In the genomic region with DNA sequence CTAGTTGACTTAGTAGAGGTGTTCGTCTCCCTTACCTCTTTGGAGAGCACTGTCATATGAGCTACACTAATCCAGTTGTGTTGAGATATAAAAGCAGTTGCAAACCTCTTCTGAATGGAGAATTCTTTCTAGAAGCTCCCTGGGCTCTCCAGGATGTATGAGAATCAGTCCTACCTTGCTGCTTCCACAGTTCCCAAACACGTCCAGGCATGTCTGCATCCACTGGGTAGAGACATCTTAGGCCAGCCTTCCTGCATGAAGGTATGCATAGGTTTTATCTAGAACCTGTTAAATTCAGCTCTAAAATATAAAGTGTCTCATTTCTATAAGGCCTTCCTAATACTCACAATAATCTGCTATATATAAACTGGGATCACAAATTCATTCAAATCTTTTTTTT, we compare ENCODE assay signal across 30 cellular contexts.
"Had no signal": no experiment of that assay in that cellular context is flagged by ENCODE, and none has a peak within 500 bp of the region (broad histone marks: within the 10 kb centered on the region; RNA-seq: fewer than 3 reads in every experiment).

No MANE protein-coding gene starts in this region.

- H3K27me3 ChIP-seq: ascending aorta, esophagus muscularis mucosa, neutrophil, ovary, right lobe of liver, upper lobe of left lung, vagina had no signal

- H3K4me3 ChIP-seq: ascending aorta, esophagus muscularis mucosa, left ventricle myocardium inferior, lung, ovary, right lobe of liver, thoracic aorta, upper lobe of left lung, vagina had no signal

- DNase-seq: activated CD4-positive, alpha-beta memory T cell treated with anti-CD3 and anti-CD28 coated beads, Interleukin-2, amount 10 ng/mL, durations not matched to agents 7 days and 5 days; activated CD4-positive, alpha-beta T cell treated with anti-CD3 and anti-CD28 coated beads for 1 hour; activated CD4-positive, alpha-beta T cell treated with anti-CD3 and anti-CD28 coated beads, Interleukin-2, amount 10 ng/mL, durations not matched to agents 7 days and 5 days; activated effector memory CD4-positive, alpha-beta T cell treated with Interleukin-2 at 50 U/mL for 16 hours; activated naive CD4-positive, alpha-beta T cell treated with anti-CD3 and anti-CD28 coated beads for 36 hours; activated naive CD8-positive, alpha-beta T cell treated with anti-CD3 and anti-CD28 coated beads, Interleukin-2, amount 10 ng/mL, durations not matched to agents 7 days and 5 days; brain microvascular endothelial cell; central memory CD4-positive, alpha-beta T cell; foreskin melanocyte; left ventricle myocardium inferior; nephron progenitor cell; ovary; stimulated activated CD4-positive, alpha-beta T cell treated with anti-CD3 and anti-CD28 coated beads, Interleukin-12 subunit alpha, Interleukin-12 subunit beta, amount 100 ng/mL, for 4 hours; stimulated activated CD4-positive, alpha-beta T cell treated with anti-CD3 and anti-CD28 coated beads, Interleukin-4, amount 100 ng/mL, for 1 hour; SW 1271; T-helper 9 cell; upper lobe of left lung had no signal

- H3K27ac ChIP-seq: ascending aorta, brain microvascular endothelial cell, esophagus muscularis mucosa, left ventricle myocardium inferior, neutrophil, ovary, right lobe of liver, thoracic aorta, upper lobe of left lung, vagina had no signal

- H3K9me3 ChIP-seq: neutrophil, ovary, right lobe of liver, vagina had no signal

- FAIRE-seq: endothelial cell of umbilical vein, islet of Langerhans had no signal

- H3K27ac Mint-ChIP-seq: activated CD4-positive, alpha-beta memory T cell treated with anti-CD3 and anti-CD28 coated beads, Interleukin-2, amount 10 ng/mL, durations not matched to agents 7 days and 5 days; activated CD4-positive, alpha-beta T cell treated with anti-CD3 and anti-CD28 coated beads, Interleukin-2, amount 10 ng/mL, durations not matched to agents 7 days and 5 days; activated naive CD4-positive, alpha-beta T cell treated with anti-CD3 and anti-CD28 coated beads for 36 hours; activated naive CD8-positive, alpha-beta T cell treated with anti-CD3 and anti-CD28 coated beads, Interleukin-2, amount 10 ng/mL, durations not matched to agents 7 days and 5 days; progenitor cell of endocrine pancreas; stimulated activated effector memory CD8-positive, alpha-beta T cell treated with anti-CD3 and anti-CD28 coated beads, Interleukin-12 subunit alpha, Interleukin-12 subunit beta, amount 100 ng/mL, for 72 hours; stimulated activated naive CD8-positive, alpha-beta T cell treated with anti-CD3 and anti-CD28 coated beads, Interleukin-15, Interleukin-2, amounts not matched to agents 100 ng/mL and 50 ng/mL, for 24 hours; T-helper 1 cell treated with Interleukin-12 subunit alpha and Interleukin-12 subunit beta and Interleukin-4 antibody, amounts not matched to agents 30 μg/mL and 1 μg/mL, for 36 hours had no signal

- H3K36me3 Mint-ChIP-seq: stimulated activated effector memory CD8-positive, alpha-beta T cell treated with anti-CD3 and anti-CD28 coated beads, Interleukin-12 subunit alpha, Interleukin-12 subunit beta, amount 100 ng/mL, for 72 hours had no signal

- H3K36me3 ChIP-seq: ascending aorta, brain microvascular endothelial cell, esophagus muscularis mucosa, left ventricle myocardium inferior, neutrophil, ovary, right lobe of liver, thoracic aorta, upper lobe of left lung, vagina had no signal

- H3K4me3 Mint-ChIP-seq: activated CD4-positive, alpha-beta memory T cell treated with anti-CD3 and anti-CD28 coated beads, Interleukin-2, amount 10 ng/mL, durations not matched to agents 7 days and 5 days; activated CD4-positive, alpha-beta T cell treated with anti-CD3 and anti-CD28 coated beads, Interleukin-2, amount 10 ng/mL, durations not matched to agents 7 days and 5 days; activated naive CD4-positive, alpha-beta T cell treated with anti-CD3 and anti-CD28 coated beads for 36 hours; activated naive CD8-positive, alpha-beta T cell treated with anti-CD3 and anti-CD28 coated beads, Interleukin-2, amount 10 ng/mL, durations not matched to agents 7 days and 5 days; nephron progenitor cell; stimulated activated effector memory CD8-positive, alpha-beta T cell treated with anti-CD3 and anti-CD28 coated beads, Interleukin-12 subunit alpha, Interleukin-12 subunit beta, amount 100 ng/mL, for 72 hours; stimulated activated naive CD8-positive, alpha-beta T cell treated with anti-CD3 and anti-CD28 coated beads, Interleukin-15, Interleukin-2, amounts not matched to agents 100 ng/mL and 50 ng/mL, for 24 hours; T-helper 1 cell treated with Interleukin-12 subunit alpha and Interleukin-12 subunit beta and Interleukin-4 antibody, amounts not matched to agents 30 μg/mL and 1 μg/mL, for 36 hours had no signal

- H3K27me3 Mint-ChIP-seq: stimulated activated naive CD8-positive, alpha-beta T cell treated with anti-CD3 and anti-CD28 coated beads, Interleukin-15, Interleukin-2, amounts not matched to agents 100 ng/mL and 50 ng/mL, for 24 hours had no signal

- H3K4me1 ChIP-seq: ascending aorta, esophagus muscularis mucosa, left ventricle myocardium inferior, right lobe of liver, upper lobe of left lung, vagina had no signal

- ATAC-seq: right lobe of liver; stimulated activated effector memory CD8-positive, alpha-beta T cell treated with anti-CD3 and anti-CD28 coated beads, Interleukin-12 subunit alpha, Interleukin-12 subunit beta, amount 100 ng/mL, for 72 hours had no signal
